ENCODE assay signal across 11 cellular contexts in genomic region chr3:13379191-13379830, GRCh38. TPM values are rescaled to one million over a fixed set of nuclear protein-coding genes. Genes with fewer than 3 reads are reported as not detected.
DNase-seq lines count a peak whose midpoint lies in the region; ATAC-seq and TF ChIP-seq lines count a peak whose summit lies in the region.
"Had no signal": no experiment of that assay in that cellular context is flagged by ENCODE, and none has a peak within 500 bp of the region (broad histone marks: within the 10 kb centered on the region; RNA-seq: fewer than 3 reads in every experiment).

No MANE protein-coding gene starts in this region.

- intact Hi-C loops in head of caudate nucleus (cut with DNase I), result no loop called here

- H3K4me3 ChIP-seq in smooth muscle cell, result no peak overlapping the region

- H3K4me1 Mint-ChIP-seq in activated T-helper 17 cell treated with anti-CD3 and anti-CD28 coated beads, Interleukin-2, amount 50 U/mL, for 72 hours, result peaks cover 6% of the 10 kb centered on the region

- no peak overlapping the region for H3K4me3 Mint-ChIP-seq in activated T-helper 17 cell treated with anti-CD3 and anti-CD28 coated beads, Interleukin-2, amount 50 U/mL, for 72 hours

- no peaks in the 10 kb centered on the region for H3F3A ChIP-seq in smooth muscle cell (ENCODE audit: low read depth)

- 48% methylated on average over 19 of the region's 20 CpGs for WGBS in smooth muscle cell (ENCODE audit: low lambda C conversion rate)

- no peak overlapping the region for H3K9ac ChIP-seq in smooth muscle cell (ENCODE audit: low read depth)

- H3K27ac ChIP-seq in smooth muscle cell (ENCODE audit: low read depth), result peak overlapping the region; percentile 68

- DNase-seq in HPDE6-E6E7 (ENCODE audit: extremely low spot score) (peak; percentile 2), amniotic epithelial cell (ENCODE audit: low read depth) (peak; percentile 35), head of caudate nucleus (peak; percentile 42 to 95 (median 79)), smooth muscle cell (lab: John Stamatoyannopoulos, UW; ENCODE audit: unreplicated experiment) (peak; percentile 28), SHP77 (lab: John Stamatoyannopoulos, UW) (no peak), NCI-H2196 (lab: John Stamatoyannopoulos, UW; ENCODE audit: unreplicated experiment) (no peak)
- DNase-seq: activated T-cell treated with anti-CD3 and anti-CD28 coated beads for 4 hours, GF-D8, NCI-H1436 had no signal

- ATAC-seq in GM21825 (IDR thresholded peaks at IDR 0.05; ENCODE audit: unreplicated experiment), result no peak
- ATAC-seq in activated T-helper 17 cell treated with anti-CD3 and anti-CD28 coated beads, Interleukin-2, amount 50 U/mL, for 72 hours (replicated peaks), result no peak

- no peaks in the 10 kb centered on the region for H3K9me3 ChIP-seq in smooth muscle cell (replicated peaks; ENCODE audit: low read depth)

- H4K20me1 ChIP-seq in smooth muscle cell (ENCODE audit: low read depth), result no peaks in the 10 kb centered on the region

- no peak overlapping the region for H3K27ac Mint-ChIP-seq in activated T-helper 17 cell treated with anti-CD3 and anti-CD28 coated beads, Interleukin-2, amount 50 U/mL, for 72 hours

- no peaks in the 10 kb centered on the region for H3K27me3 ChIP-seq in smooth muscle cell (ENCODE audit: low read depth)

- no peak for TF ChIP-seq CTCF in smooth muscle cell (IDR thresholded peaks at IDR 0.05; ENCODE audit: borderline replicate concordance, insufficient read depth, poor library complexity, severe bottlenecking)

- H3K36me3 ChIP-seq in smooth muscle cell (ENCODE audit: low read depth), result no peaks in the 10 kb centered on the region

- no peaks in the 10 kb centered on the region for H3K9me3 Mint-ChIP-seq in activated T-helper 17 cell treated with anti-CD3 and anti-CD28 coated beads, Interleukin-2, amount 50 U/mL, for 72 hours

- H3K36me3 Mint-ChIP-seq in activated T-helper 17 cell treated with anti-CD3 and anti-CD28 coated beads, Interleukin-2, amount 50 U/mL, for 72 hours (ENCODE audit: low read depth), result peaks cover 74% of the 10 kb centered on the region

- H3K79me2 ChIP-seq in smooth muscle cell (ENCODE audit: low read depth), result no peaks in the 10 kb centered on the region

- H3K4me2 ChIP-seq in smooth muscle cell, result peak overlapping the region; percentile 75

- H3K27me3 Mint-ChIP-seq in activated T-helper 17 cell treated with anti-CD3 and anti-CD28 coated beads, Interleukin-2, amount 50 U/mL, for 72 hours, result no peaks in the 10 kb centered on the region

- H3K4me1 ChIP-seq in smooth muscle cell (ENCODE audit: low read depth), result peaks cover 4% of the 10 kb centered on the region

- H2AFZ ChIP-seq in smooth muscle cell (ENCODE audit: low read depth), result peak overlapping the region; percentile 87

RNA-seq across cellular contexts. Expression of gene NUP210, which starts 40.8 kb away (rescaled TPM):
- total RNA-seq in smooth muscle cell, result 0.58 and 1.5 TPM in 2 replicates
- 0.22 and 0.35 TPM in 2 replicates for polyA plus RNA-seq in smooth muscle cell
- 100 to 1,000 TPM in 1 of 2 donors, 10 to 100 TPM in 1; 86.9 to 146 TPM for total RNA-seq in activated T-helper 17 cell treated with anti-CD3 and anti-CD28 coated beads, Interleukin-2, amount 50 U/mL, for 72 hours

Comparison
In these comparisons a context has a peak if more than half of its experiments do, and no peak if none do; other contexts are left out.
1. DNase-seq: peak in HPDE6-E6E7 (single experiment), amniotic epithelial cell (single experiment), head of caudate nucleus (42 of 42) and smooth muscle cell (single experiment); none in SHP77 (0 of 2) and NCI-H2196 (single experiment).
2. RNA of gene NUP210, which starts 40.8 kb away (total RNA-seq): 86.9 to 146 TPM in activated T-helper 17 cell treated with anti-CD3 and anti-CD28 coated beads, Interleukin-2, amount 50 U/mL, for 72 hours; 0.58 to 1.5 TPM in smooth muscle cell; every median in the first group is over 10 times any median in the second.